ENCODE assay signal across 22 cellular contexts in genomic region chrX:101442095-101442494, GRCh38. TPM values are rescaled to one million over a fixed set of nuclear protein-coding genes. Genes with fewer than 3 reads are reported as not detected.
DNase-seq lines count a peak whose midpoint lies in the region; ATAC-seq, FAIRE-seq and TF ChIP-seq lines count a peak whose summit lies in the region.
"Had no signal": no experiment of that assay in that cellular context is flagged by ENCODE, and none has a peak within 500 bp of the region (broad histone marks: within the 10 kb centered on the region; RNA-seq: fewer than 3 reads in every experiment).

No MANE protein-coding gene starts in this region.

- no peak overlapping the region for H2BK12ac ChIP-seq in trophoblast cell (ENCODE audit: low read length)

- H3K79me1 ChIP-seq in trophoblast cell (ENCODE audit: low read length), result no peaks in the 10 kb centered on the region

- no peak for TF ChIP-seq POLR2A in GM12891 (IDR thresholded peaks at IDR 0.05; ENCODE audit: low read depth, low read length)

- H2BK120ac ChIP-seq in trophoblast cell (ENCODE audit: insufficient read depth, low read length, poor library complexity), result no peak overlapping the region

- H4K91ac ChIP-seq in trophoblast cell (ENCODE audit: low read depth, low read length), result no peak overlapping the region

- ATAC-seq in HG02642 (IDR thresholded peaks at IDR 0.05; ENCODE audit: poor library complexity, unreplicated experiment), result no peak

- H3K36me3 ChIP-seq in adipocyte (ENCODE audit: control insufficient read depth, insufficient read depth, low read length, severe bottlenecking) (peaks cover 4% of the 10 kb centered on the region), trophoblast cell (ENCODE audit: control insufficient read depth in 1 of 2, insufficient read depth in 2 of 2, low read length in 2 of 2) (peaks cover 9 to 17% of the 10 kb centered on the region in 2 experiments)
- H3K36me3 ChIP-seq: BE2C had no signal

- no peak overlapping the region for H3K14ac ChIP-seq in trophoblast cell (ENCODE audit: low read length)

- H3K27me3 ChIP-seq in adipocyte (replicated peaks; ENCODE audit: control insufficient read depth, insufficient read depth, low read length) (no peaks in the 10 kb centered on the region), trophoblast cell (ENCODE audit: insufficient read depth, low read length) (no peaks in the 10 kb centered on the region)
- H3K27me3 ChIP-seq: BE2C had no signal

- H3K27ac ChIP-seq in trophoblast cell (ENCODE audit: low read depth, low read length), result no peak overlapping the region

- H2AFZ ChIP-seq in trophoblast cell (ENCODE audit: insufficient read depth, low read length, poor library complexity), result no peak overlapping the region

- no peak overlapping the region for H3K18ac ChIP-seq in trophoblast cell (ENCODE audit: low read length)

- H3K23ac ChIP-seq in trophoblast cell (ENCODE audit: low read length), result no peak overlapping the region

- H4K8ac ChIP-seq in trophoblast cell (ENCODE audit: low read depth, low read length), result no peak overlapping the region

- no peak overlapping the region for H2AK5ac ChIP-seq in trophoblast cell (ENCODE audit: low read length)

- TF ChIP-seq CTCF in fibroblast of villous mesenchyme (IDR thresholded peaks at IDR 0.05; ENCODE audit: insufficient read depth, low read depth, low read length), result no peak

- no peak overlapping the region for H3K4ac ChIP-seq in trophoblast cell (ENCODE audit: low read depth, low read length)

- no peaks in the 10 kb centered on the region for H3K79me2 ChIP-seq in trophoblast cell (ENCODE audit: control insufficient read depth, insufficient read depth, low read length, poor library complexity)

- no peak overlapping the region for H3K4me2 ChIP-seq in trophoblast cell (ENCODE audit: low read length)

- FAIRE-seq in GM12891 (lab: Jason Lieb, UNC), result peak; percentile 23
- FAIRE-seq: D721Med, H54, RCC 7860 had no signal

- DNase-seq in GM12891 (ENCODE audit: insufficient read length, low spot score) (no peak), adipocyte (ENCODE audit: low read depth) (peak; percentile 42), fibroblast of villous mesenchyme (ENCODE audit: low read depth) (peak; percentile 91), trophoblast cell (peak; percentile 7 to 54), NCI-H345 treated with DMSO at 0.1 percent for 48 hours (lab: John Stamatoyannopoulos, UW; ENCODE audit: unreplicated experiment) (no peak), NCI-H524 (lab: John Stamatoyannopoulos, UW) (no peak)
- DNase-seq: BE2C, EL, GF-D8, KG1, NCI-H1092, NCI-H1436, NCI-H2029, NCI-H345, NCI-H526, OCI-M1 had no signal

- no peak overlapping the region for H2BK5ac ChIP-seq in trophoblast cell (ENCODE audit: low read depth, low read length, poor library complexity)

- H3K4me3 ChIP-seq in adipocyte (ENCODE audit: low read length) (no peak overlapping the region), fibroblast of villous mesenchyme (ENCODE audit: low read depth, low read length) (no peak overlapping the region), trophoblast cell (ENCODE audit: low read depth, low read length) (no peak overlapping the region)

- no peak overlapping the region for H3K9ac ChIP-seq in adipocyte (ENCODE audit: low read length)
- no peak overlapping the region for H3K9ac ChIP-seq in trophoblast cell (ENCODE audit: low read length)

- H3K4me1 ChIP-seq in adipocyte (ENCODE audit: control insufficient read depth, insufficient read depth, low read length), result peaks cover 9% of the 10 kb centered on the region
- H3K4me1 ChIP-seq in trophoblast cell (ENCODE audit: control insufficient read depth in 1 of 2, insufficient read depth in 2 of 2, low read length in 2 of 2), result no peaks in the 10 kb centered on the region
- H3K4me1 ChIP-seq: BE2C had no signal

- H3K9me3 ChIP-seq in adipocyte (ENCODE audit: control insufficient read depth, low read length) (no peaks in the 10 kb centered on the region), trophoblast cell (ENCODE audit: insufficient read depth, low read depth, low read length) (no peaks in the 10 kb centered on the region)
- H3K9me3 ChIP-seq: BE2C had no signal

- H4K12ac ChIP-seq in trophoblast cell (ENCODE audit: low read depth, low read length), result no peak overlapping the region

- no CpG with 5 or more reads among the region's 2 CpGs for WGBS in trophoblast cell (ENCODE audit: extremely low coverage, insufficient coverage, insufficient read length)

TF ChIP-seq in GM12891, 5 proteins besides CTCF, POLR2A, EP300 and RAD21:
- TF ChIP-seq TAF1 (IDR thresholded peaks at IDR 0.05; ENCODE audit: low read depth, low read length) (no peak), PAX5 (IDR thresholded peaks at IDR 0.05; ENCODE audit: insufficient read depth, low read length, severe bottlenecking) (no peak), SPI1 (IDR thresholded peaks at IDR 0.05; ENCODE audit: low read depth, low read length) (no peak), POU2F2 (IDR thresholded peaks at IDR 0.05; ENCODE audit: low read depth, low read length) (no peak), POLR2AphosphoS5 (IDR thresholded peaks at IDR 0.05; ENCODE audit: low read depth, low read length) (no peak)
TF ChIP-seq in GM12891: peak in this region for 0.

RNA-seq across cellular contexts. Expression of gene HNRNPH2, which starts 34.1 kb away (rescaled TPM):
- polyA plus RNA-seq in GM12891 (2012; ENCODE audit: low read depth, missing spikeins), result 41.6 TPM
- total RNA-seq in fibroblast of villous mesenchyme, result 57.3 and 74.7 TPM in 2 replicates
- polyA plus RNA-seq in trophoblast cell (2013), result 63.1 and 66.0 TPM in 2 replicates

RNA-seq across cellular contexts. Expression of gene GLA, which starts 34.4 kb away (rescaled TPM):
- polyA plus RNA-seq in GM12891 (2012; ENCODE audit: low read depth, missing spikeins), result 20.4 TPM
- 31.2 and 45.8 TPM in 2 replicates for total RNA-seq in fibroblast of villous mesenchyme
- polyA plus RNA-seq in trophoblast cell (2013), result 121 and 137 TPM in 2 replicates

RNA-seq across cellular contexts. Expression of gene ARMCX4, which starts 43.2 kb away (rescaled TPM):
- polyA plus RNA-seq in GM12891 (2012; ENCODE audit: low read depth, missing spikeins), result 2.4 TPM
- total RNA-seq in fibroblast of villous mesenchyme, result 8.1 and 11.2 TPM in 2 replicates
- polyA plus RNA-seq in trophoblast cell (2013), result 2.2 and 2.3 TPM in 2 replicates

RNA-seq across cellular contexts. Expression of gene RPL36A, which starts 51.3 kb away (rescaled TPM):
- polyA plus RNA-seq in GM12891 (2012; ENCODE audit: low read depth, missing spikeins), result 4,192 TPM
- total RNA-seq in fibroblast of villous mesenchyme, result 103 and 132 TPM in 2 replicates
- 2,211 and 2,301 TPM in 2 replicates for polyA plus RNA-seq in trophoblast cell (2013)

RNA-seq across cellular contexts. Expression of gene BTK, which starts 56.1 kb away (rescaled TPM):
- polyA plus RNA-seq in GM12891 (2012; ENCODE audit: low read depth, missing spikeins), result 85.4 TPM
- not detected in 2 replicates for total RNA-seq in fibroblast of villous mesenchyme
- 6.4 and 7.8 TPM in 2 replicates for polyA plus RNA-seq in trophoblast cell (2013)
- total RNA-seq: A673, HT1080 had no signal

Comparison
In these comparisons a context has a peak if more than half of its experiments do, and no peak if none do; other contexts are left out.
1. DNase-seq: peak in adipocyte (single experiment), fibroblast of villous mesenchyme (single experiment) and trophoblast cell (2 of 2); none in GM12891 (single experiment), NCI-H345 treated with DMSO at 0.1 percent for 48 hours (single experiment) and NCI-H524 (0 of 2).